ENCODE assay signal across 15 cellular contexts in the genomic region with DNA sequence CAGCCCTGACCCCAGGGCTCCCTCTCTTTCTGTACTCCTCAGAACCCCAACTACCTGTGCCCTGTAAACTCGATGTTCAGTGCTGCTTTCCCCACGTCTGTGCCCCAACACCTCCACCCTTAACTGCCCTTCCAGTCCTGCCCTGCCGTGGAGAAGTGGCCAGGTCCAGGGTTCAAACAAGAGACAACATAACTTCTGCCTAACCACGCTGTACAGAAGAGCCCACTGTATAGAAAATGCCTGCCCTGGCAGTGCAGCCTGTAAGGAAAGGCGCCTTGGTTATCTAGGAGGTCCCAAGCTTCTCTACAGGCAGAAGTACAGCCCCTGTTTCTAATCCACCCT. TPM values are rescaled to one million over a fixed set of nuclear protein-coding genes. Genes with fewer than 3 reads are reported as not detected.
DNase-seq lines count a peak whose midpoint lies in the region; ATAC-seq lines count a peak whose summit lies in the region.
"Had no signal": no experiment of that assay in that cellular context is flagged by ENCODE, and none has a peak within 500 bp of the region (broad histone marks: within the 10 kb centered on the region; RNA-seq: fewer than 3 reads in every experiment).

No MANE protein-coding gene starts in this region.

- H3K4me3 ChIP-seq in iPS-15b (ENCODE audit: low read depth, low read length): peak overlapping the region; percentile 41

- no peak for ATAC-seq in stimulated activated naive CD8-positive, alpha-beta T cell treated with anti-CD3 and anti-CD28 coated beads, Interleukin-15, amount 100 ng/mL, for 72 hours

- H3K36me3 ChIP-seq in iPS-15b (ENCODE audit: control insufficient read depth, insufficient read depth, low read length): no peaks in the 10 kb centered on the region

- intact Hi-C loops in activated CD4-positive, alpha-beta memory T cell treated with anti-CD3 and anti-CD28 coated beads for 36 hours (cut with micrococcal nuclease): loop anchor here (10.0 kb wide), 2 partner anchors 285 to 545 kb away; a partner anchor contains a TSS

- H3K4me3 Mint-ChIP-seq in activated naive CD4-positive, alpha-beta T cell treated with anti-CD3 and anti-CD28 coated beads, Interleukin-2, amount 10 ng/mL, durations not matched to agents 7 days and 5 days: peak overlapping the region; percentile 19
- no peak overlapping the region for H3K4me3 Mint-ChIP-seq in activated CD4-positive, alpha-beta memory T cell treated with anti-CD3 and anti-CD28 coated beads for 36 hours
- peak overlapping the region; percentile 49 to 50 for H3K4me3 Mint-ChIP-seq in stimulated activated naive CD8-positive, alpha-beta T cell treated with anti-CD3 and anti-CD28 coated beads, Interleukin-15, amount 100 ng/mL, for 72 hours

- H3K27me3 ChIP-seq in iPS-15b (ENCODE audit: control insufficient read depth, insufficient read depth, low read length): peaks cover 99% of the 10 kb centered on the region

- POLR2A ChIA-PET in activated CD4-positive, alpha-beta memory T cell treated with anti-CD3 and anti-CD28 coated beads for 36 hours (lab: Charles Lee): no interaction called here

- peaks cover 98% of the 10 kb centered on the region for H3K27me3 Mint-ChIP-seq in activated naive CD4-positive, alpha-beta T cell treated with anti-CD3 and anti-CD28 coated beads, Interleukin-2, amount 10 ng/mL, durations not matched to agents 7 days and 5 days
- peaks cover 78% of the 10 kb centered on the region for H3K27me3 Mint-ChIP-seq in activated CD4-positive, alpha-beta memory T cell treated with anti-CD3 and anti-CD28 coated beads for 36 hours
- peaks cover 95% of the 10 kb centered on the region for H3K27me3 Mint-ChIP-seq in stimulated activated naive CD8-positive, alpha-beta T cell treated with anti-CD3 and anti-CD28 coated beads, Interleukin-15, amount 100 ng/mL, for 72 hours

- no peaks in the 10 kb centered on the region for H3K9me3 ChIP-seq in iPS-15b (ENCODE audit: control insufficient read depth, insufficient read depth, low read length)

- no peak for DNase-seq in activated naive CD4-positive, alpha-beta T cell treated with anti-CD3 and anti-CD28 coated beads, Interleukin-2, amount 10 ng/mL, durations not matched to agents 7 days and 5 days
- no peak for DNase-seq in activated naive CD4-positive, alpha-beta T cell treated with anti-CD3 and anti-CD28 coated beads, Interleukin-2, amount 50 U/mL, for 16 hours
- DNase-seq in activated CD4-positive, alpha-beta memory T cell treated with anti-CD3 and anti-CD28 coated beads for 36 hours: no peak
- no peak for DNase-seq in stimulated activated naive CD8-positive, alpha-beta T cell treated with anti-CD3 and anti-CD28 coated beads, Interleukin-15, amount 100 ng/mL, for 72 hours
- DNase-seq in epidermal melanocyte (ENCODE audit: insufficient read length, low spot score) (no peak), AG20443 (ENCODE audit: low spot score) (no peak)
- no peak for DNase-seq in activated effector memory CD4-positive, alpha-beta T cell treated with Interleukin-2 at 50 U/mL for 16 hours
- DNase-seq: aorta; foreskin keratinocyte; NCI-H146; NCI-H345; NK-92 treated with Interleukin-12 subunit alpha and Interleukin-12 subunit beta, amount 100 ng/mL, for 24 hours had no signal

- H3K9me3 Mint-ChIP-seq in activated naive CD4-positive, alpha-beta T cell treated with anti-CD3 and anti-CD28 coated beads, Interleukin-2, amount 10 ng/mL, durations not matched to agents 7 days and 5 days: no peaks in the 10 kb centered on the region
- H3K9me3 Mint-ChIP-seq in activated CD4-positive, alpha-beta memory T cell treated with anti-CD3 and anti-CD28 coated beads for 36 hours: no peaks in the 10 kb centered on the region
- H3K9me3 Mint-ChIP-seq in stimulated activated naive CD8-positive, alpha-beta T cell treated with anti-CD3 and anti-CD28 coated beads, Interleukin-15, amount 100 ng/mL, for 72 hours: no peaks in the 10 kb centered on the region

- H3K4me1 Mint-ChIP-seq in activated naive CD4-positive, alpha-beta T cell treated with anti-CD3 and anti-CD28 coated beads, Interleukin-2, amount 10 ng/mL, durations not matched to agents 7 days and 5 days: peaks cover 42% of the 10 kb centered on the region
- H3K4me1 Mint-ChIP-seq in activated CD4-positive, alpha-beta memory T cell treated with anti-CD3 and anti-CD28 coated beads for 36 hours (ENCODE audit: low read depth): peaks cover 54% of the 10 kb centered on the region
- H3K4me1 Mint-ChIP-seq in stimulated activated naive CD8-positive, alpha-beta T cell treated with anti-CD3 and anti-CD28 coated beads, Interleukin-15, amount 100 ng/mL, for 72 hours: peaks cover 79% of the 10 kb centered on the region

- no peak overlapping the region for H3K9ac ChIP-seq in iPS-15b (ENCODE audit: low read depth, low read length)

- H3K4me1 ChIP-seq in iPS-15b (ENCODE audit: control insufficient read depth, insufficient read depth, low read length): peaks cover 2% of the 10 kb centered on the region

- H3K36me3 Mint-ChIP-seq in activated naive CD4-positive, alpha-beta T cell treated with anti-CD3 and anti-CD28 coated beads, Interleukin-2, amount 10 ng/mL, durations not matched to agents 7 days and 5 days: peaks cover 17% of the 10 kb centered on the region
- H3K36me3 Mint-ChIP-seq in activated CD4-positive, alpha-beta memory T cell treated with anti-CD3 and anti-CD28 coated beads for 36 hours: peaks cover 2% of the 10 kb centered on the region

- CTCF ChIA-PET in activated naive CD4-positive, alpha-beta T cell treated with anti-CD3 and anti-CD28 coated beads, Interleukin-2, amount 10 ng/mL, durations not matched to agents 7 days and 5 days (lab: Charles Lee): no interaction called here
- CTCF ChIA-PET in activated CD4-positive, alpha-beta memory T cell treated with anti-CD3 and anti-CD28 coated beads for 36 hours (lab: Charles Lee): no interaction called here

- peak overlapping the region; percentile 56 for H3K27ac Mint-ChIP-seq in activated naive CD4-positive, alpha-beta T cell treated with anti-CD3 and anti-CD28 coated beads, Interleukin-2, amount 10 ng/mL, durations not matched to agents 7 days and 5 days
- H3K27ac Mint-ChIP-seq in activated CD4-positive, alpha-beta memory T cell treated with anti-CD3 and anti-CD28 coated beads for 36 hours: peak overlapping the region; percentile 9
- no peak overlapping the region for H3K27ac Mint-ChIP-seq in stimulated activated naive CD8-positive, alpha-beta T cell treated with anti-CD3 and anti-CD28 coated beads, Interleukin-15, amount 100 ng/mL, for 72 hours

RNA-seq across cellular contexts. Expression of a gene that starts 3.4 kb away (rescaled TPM):
- total RNA-seq in activated CD4-positive, alpha-beta memory T cell treated with anti-CD3 and anti-CD28 coated beads for 36 hours: not detected
- total RNA-seq: aorta, endothelial cell of umbilical vein, foreskin keratinocyte, HT1080 had no signal

Comparison
In these comparisons a context has a peak if more than half of its experiments do, and no peak if none do; other contexts are left out.
1. H3K27ac Mint-ChIP-seq: peak in activated naive CD4-positive, alpha-beta T cell treated with anti-CD3 and anti-CD28 coated beads, Interleukin-2, amount 10 ng/mL, durations not matched to agents 7 days and 5 days (single experiment) and activated CD4-positive, alpha-beta memory T cell treated with anti-CD3 and anti-CD28 coated beads for 36 hours (single experiment); none in stimulated activated naive CD8-positive, alpha-beta T cell treated with anti-CD3 and anti-CD28 coated beads, Interleukin-15, amount 100 ng/mL, for 72 hours (0 of 2).